ENCODE assay signal across 8 cellular contexts in the genomic region with DNA sequence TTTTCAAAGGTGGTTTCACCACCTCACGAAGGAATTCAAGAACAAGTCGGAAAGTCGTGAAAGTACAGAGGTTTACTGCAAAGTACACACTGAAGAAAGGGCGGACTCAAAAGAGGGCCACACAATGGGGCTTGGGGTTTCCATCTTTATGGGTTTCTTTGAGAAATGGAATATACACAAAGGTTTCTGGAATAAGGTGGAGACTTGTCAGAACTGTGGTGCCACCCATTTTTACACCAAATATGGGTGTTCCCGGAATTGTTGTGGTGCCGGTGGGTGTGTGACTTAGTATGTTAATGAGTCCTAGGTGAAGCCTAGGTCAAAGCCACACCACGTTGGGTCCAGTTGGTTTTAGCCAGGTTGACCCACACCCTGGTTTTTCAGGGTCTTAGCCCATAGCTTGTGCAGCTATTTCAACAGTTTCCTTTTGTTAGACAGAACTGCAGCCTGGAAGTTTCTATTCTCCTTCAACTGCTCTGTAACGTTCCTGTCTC. TPM values are rescaled to one million over a fixed set of nuclear protein-coding genes. Genes with fewer than 3 reads are reported as not detected.
DNase-seq lines count a peak whose midpoint lies in the region; ATAC-seq, FAIRE-seq and TF ChIP-seq lines count a peak whose summit lies in the region.

No MANE protein-coding gene starts in this region.

- H2AFZ ChIP-seq in GM12878 (ENCODE audit: control insufficient read depth, low read depth, low read length) = peak overlapping the region; percentile 91

- TF ChIP-seq POLR2A in GM12878 (IDR thresholded peaks at IDR 0.05; ENCODE audit: low read depth, low read length) (no peak), GM18505 (IDR thresholded peaks at IDR 0.05; ENCODE audit: borderline replicate concordance, extremely low read depth, insufficient read depth, insufficient read length) (no peak)

- H3K27me3 ChIP-seq in GM12878 (replicated peaks in 1 of 2; ENCODE audit: control insufficient read depth in 2 of 2, insufficient read depth in 2 of 2, low read length in 1 of 2) = no peaks in the 10 kb centered on the region
- H3K27me3 ChIP-seq in mucosa of stomach (ENCODE audit: control insufficient read depth, insufficient read depth, low read length) = no peaks in the 10 kb centered on the region

- H3K9me3 ChIP-seq in GM12878 (replicated peaks; ENCODE audit: control insufficient read depth, insufficient read depth, low read length) (no peaks in the 10 kb centered on the region), mucosa of stomach (ENCODE audit: control insufficient read depth, low read length) (no peaks in the 10 kb centered on the region)

- WGBS in GM12878 (ENCODE audit: insufficient coverage, insufficient replicate concordance, low lambda C conversion rate, missing lambda C conversion rate) = 41% methylated on average over 8 of the region's 8 CpGs

- peak overlapping the region; percentile 80 for H3K27ac ChIP-seq in 22Rv1
- no peak overlapping the region for H3K27ac ChIP-seq in GM12878 (ENCODE audit: control insufficient read depth, insufficient read depth)

- CTCF ChIA-PET in GM12878 (lab: Yijun Ruan, JAX) = no interaction called here

- no peak for FAIRE-seq in GM12878 (lab: Jason Lieb, UNC)

- no peaks in the 10 kb centered on the region for H3K36me3 ChIP-seq in GM12878 (ENCODE audit: control insufficient read depth in 2 of 2, insufficient read depth in 2 of 2, low read length in 1 of 2)
- H3K36me3 ChIP-seq in mucosa of stomach (ENCODE audit: control insufficient read depth, insufficient read depth, low read length) = no peaks in the 10 kb centered on the region

- RAD21 ChIA-PET in GM12878 (lab: Charles Lee; ENCODE audit: unreplicated experiment) = interaction anchor here (1.0 kb wide), 1 partner anchor 62 kb away, joined by 3 read pairs; no protein-coding TSS in a partner anchor

- H3K4me1 ChIP-seq in GM12878 (ENCODE audit: control insufficient read depth, insufficient read depth, low read length) = peaks cover 12% of the 10 kb centered on the region
- peaks cover 7% of the 10 kb centered on the region for H3K4me1 ChIP-seq in mucosa of stomach (ENCODE audit: control insufficient read depth, insufficient read depth, low read length)

- no TSS peak for BruUV-seq in GM12878 (replicated peaks; lab: Mats Ljungman, UMichigan)

- peak overlapping the region; percentile 53; the same call in 1 of the 2 replicates for H3K4me2 ChIP-seq in GM12878 (ENCODE audit: control insufficient read depth, insufficient read depth)

- in situ Hi-C loops in GM12878 (cut with MboI) = no loop called here

- POLR2A ChIA-PET in GM12878 (lab: Charles Lee) = no interaction called here

- H3K79me2 ChIP-seq in GM12878 (ENCODE audit: control insufficient read depth, insufficient read depth, low read length) = peaks cover 10% of the 10 kb centered on the region

- ATAC-seq in GM12878 (no peak), HG02981 (IDR thresholded peaks at IDR 0.05; ENCODE audit: unreplicated experiment) (no peak), GM18505 (IDR thresholded peaks at IDR 0.05; ENCODE audit: unreplicated experiment) (no peak)

- SMC1A ChIA-PET in GM12878 (lab: Charles Lee; ENCODE audit: uncharacterized antibody, unreplicated experiment) = no interaction called here

- H3K4me3 ChIP-seq in HFF-Myc (replicated peaks; ENCODE audit: low read depth, low read length) (0 out of 2 replicates have a peak overlapping the region, but pooled peaks have one; percentile 3), GM12878 (peak overlapping the region; percentile 22; the same call in 1 of the 2 replicates), mucosa of stomach (ENCODE audit: low read length) (peak overlapping the region; percentile 45)

- TF ChIP-seq CTCF in 22Rv1 (IDR thresholded peaks at IDR 0.05) (no peak), HFF-Myc (IDR thresholded peaks at IDR 0.05; ENCODE audit: low read depth, low read length, missing control alignments) (no peak), GM12878 (IDR thresholded peaks at IDR 0.05 in 2 of 3, conservative IDR thresholded peaks at IDR 0.05 in 1 of 3; ENCODE audit: control insufficient read depth in 2 of 3, extremely low read depth in 1 of 3, insufficient read depth in 1 of 3, low read depth in 3 of 3, low read length in 3 of 3) (no peak)

- no peaks in the 10 kb centered on the region for H4K20me1 ChIP-seq in GM12878 (ENCODE audit: control insufficient read depth, insufficient read depth)

- DNase-seq in HFF-Myc (ENCODE audit: extremely low read depth, low read depth) = no peak
- no peak for DNase-seq in GM12878 (ENCODE audit: low read depth, low spot score)
- no peak for DNase-seq in cerebellar cortex (ENCODE audit: low spot score)
- no peak for DNase-seq in NCI-H1436 treated with DMSO at 0.1 percent for 48 hours (lab: John Stamatoyannopoulos, UW)

- intact Hi-C loops in GM12878 (cut with micrococcal nuclease; ENCODE audit: unreplicated experiment) = loop anchor here (2.0 kb wide), 1 partner anchor 20 kb away; the partner anchor contains the start of gene C16orf46

- TF ChIP-seq EP300 in GM12878 (IDR thresholded peaks at IDR 0.05; ENCODE audit: borderline replicate concordance in 1 of 2, control insufficient read depth in 1 of 2, low read depth in 2 of 2, low read length in 2 of 2) = no peak

- TF ChIP-seq RAD21 in GM12878 (IDR thresholded peaks at IDR 0.05; ENCODE audit: insufficient read depth, low read depth, low read length) = no peak

- H3K9ac ChIP-seq in GM12878 (ENCODE audit: control insufficient read depth, insufficient read depth, low read length) = no peak overlapping the region
- no peak overlapping the region for H3K9ac ChIP-seq in mucosa of stomach (ENCODE audit: low read length)

TF ChIP-seq in GM12878, 131 proteins besides CTCF, POLR2A, EP300 and RAD21:
- no peak for TF ChIP-seq SMC3 (IDR thresholded peaks at IDR 0.05; ENCODE audit: borderline replicate concordance, low read length)
- no peak for TF ChIP-seq GATAD2B (conservative IDR thresholded peaks at IDR 0.05; ENCODE audit: low read depth)
- no peak for TF ChIP-seq PML (IDR thresholded peaks at IDR 0.05; ENCODE audit: low read length)
- no peak for TF ChIP-seq ZBTB33 (IDR thresholded peaks at IDR 0.05)

RNA-seq across cellular contexts. Expression of gene GCSH, which starts 0.6 kb away (rescaled TPM):
- total RNA-seq in GM12878 (2013; cell fraction: nucleolus; rRNA removed) = 12.8 and 14.5 TPM in 2 replicates
- total RNA-seq in GM12878 (2014; rRNA removed) (23.9 and 27.0 TPM in 2 replicates), GM12878 (2014; rRNA removed; fragmentation: Illumina TruSeq; extraction: Trizol) (38.9 and 44.3 TPM in 2 replicates), GM12878 (2021) (27.1 and 30.9 TPM in 2 replicates)
- polyA plus RNA-seq in GM12878 (2011; ENCODE audit: low read depth) = 6.1 TPM
- polyA plus RNA-seq in GM12878 (2011; rRNA removed) (27.3 and 55.1 TPM in 2 replicates), GM12878 (2014; fragmentation: Illumina TruSeq; extraction: Trizol) (47.6 and 60.6 TPM in 2 replicates), GM12878 (2014; fragmentation: Nextera tagmentation; extraction: Ambion mirVana) (10 to 100 TPM; 14.7 to 40.2 TPM), GM12878 (2014; rRNA removed) (38.3 TPM in 2 replicates), GM12878 (2016; fragmentation: Nextera tagmentation; extraction: Ambion mirVana) (100 to 1,000 TPM in 1 of 2 experiments, 10 to 100 TPM in 1; 98.5 to 108 TPM)
- 8.5 and 11.5 TPM in 2 replicates for polyA plus RNA-seq in GM12878 (2011; cell fraction: cytosol; rRNA removed)
- polyA plus RNA-seq in GM12878 (2011; cell fraction: nucleus; rRNA removed) = 6.1 and 8.4 TPM in 2 replicates
- 18.9 and 20.5 TPM in 2 replicates for polyA plus RNA-seq in GM12878 (2012)
- 1.8 and 3.9 TPM in 2 replicates for polyA minus RNA-seq in GM12878 (2011; rRNA and poly(A)+ RNA removed)
- 4.7 and 8.6 TPM in 2 replicates for polyA minus RNA-seq in GM12878 (2011; cell fraction: cytosol; rRNA and poly(A)+ RNA removed)
- polyA minus RNA-seq in GM12878 (2011; cell fraction: nucleus; rRNA and poly(A)+ RNA removed) = 2.4 and 4.4 TPM in 2 replicates

RNA-seq across cellular contexts. Expression of gene C16orf46, which starts 19.7 kb away (rescaled TPM):
- total RNA-seq in GM12878 (2013; cell fraction: nucleolus; rRNA removed) = 0.23 and 1.8 TPM in 2 replicates
- 0.05 TPM in 1 of 2 replicates, not detected in the other for total RNA-seq in GM12878 (2014; rRNA removed)
- not detected in 2 replicates for total RNA-seq in GM12878 (2014; rRNA removed; fragmentation: Illumina TruSeq; extraction: Trizol)
- total RNA-seq in GM12878 (2021) = not detected in 2 replicates
- polyA plus RNA-seq in GM12878 (2011; ENCODE audit: low read depth) = not detected
- 0.22 and 0.23 TPM in 2 replicates for polyA plus RNA-seq in GM12878 (2011; rRNA removed)
- polyA plus RNA-seq in GM12878 (2011; cell fraction: cytosol; rRNA removed) = 0.42 and 0.69 TPM in 2 replicates
- polyA plus RNA-seq in GM12878 (2011; cell fraction: nucleus; rRNA removed) = 0.10 and 0.34 TPM in 2 replicates
- 0.18 and 0.31 TPM in 2 replicates for polyA plus RNA-seq in GM12878 (2012)
- 0.54 TPM in 1 of 2 replicates, not detected in the other for polyA plus RNA-seq in GM12878 (2014; fragmentation: Illumina TruSeq; extraction: Trizol)
- polyA plus RNA-seq in GM12878 (2014; fragmentation: Nextera tagmentation; extraction: Ambion mirVana) = under 1 TPM in 1 of 2 experiments, not detected in 1; 0.04 TPM
- polyA plus RNA-seq in GM12878 (2014; rRNA removed) = 0.05 TPM in 1 of 2 replicates, not detected in the other
- under 1 TPM; 0.06 to 0.46 TPM for polyA plus RNA-seq in GM12878 (2016; fragmentation: Nextera tagmentation; extraction: Ambion mirVana)
- not detected in 2 replicates for polyA minus RNA-seq in GM12878 (2011; rRNA and poly(A)+ RNA removed)
- not detected in 2 replicates for polyA minus RNA-seq in GM12878 (2011; cell fraction: cytosol; rRNA and poly(A)+ RNA removed)
- polyA minus RNA-seq in GM12878 (2011; cell fraction: nucleus; rRNA and poly(A)+ RNA removed) = 0.48 TPM in 1 of 2 replicates, not detected in the other
